In the genomic region with DNA sequence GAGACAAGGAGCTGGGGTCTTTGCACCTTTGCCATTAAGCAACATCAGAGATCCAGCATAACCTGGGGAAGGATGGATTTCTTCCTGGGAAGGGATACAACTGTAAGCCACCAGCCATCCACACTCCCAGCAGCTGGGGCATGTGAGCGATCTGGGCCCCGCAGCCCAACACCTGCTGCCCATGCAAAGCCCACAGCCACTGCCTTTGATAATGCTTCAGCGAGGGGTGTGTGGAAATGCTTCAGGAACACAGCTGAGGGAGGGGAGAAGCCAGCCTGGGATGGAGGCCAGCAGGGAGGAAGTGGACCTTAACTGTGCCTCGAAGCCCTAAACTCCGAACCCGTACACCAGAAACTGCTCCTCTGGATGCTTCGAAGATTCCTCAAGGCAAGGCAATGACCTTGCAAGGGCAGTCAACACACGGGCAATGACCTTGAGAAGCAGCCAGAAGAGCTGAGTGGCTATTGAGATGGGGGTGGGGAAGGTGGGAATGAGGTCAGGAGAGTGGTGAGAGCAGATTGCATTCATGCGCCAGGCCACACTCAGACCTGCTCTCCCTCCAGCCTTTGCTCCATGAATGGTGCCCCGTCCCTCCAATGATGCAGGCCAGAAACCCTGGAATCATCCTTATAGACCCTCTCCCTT, we compare ENCODE assay signal across 25 cellular contexts. TPM values are rescaled to one million over a fixed set of nuclear protein-coding genes. Genes with fewer than 3 reads are reported as not detected.
A peak's percentile ranks its signal among the peaks of the same experiment; 100 is the strongest.
DNase-seq lines count a peak whose midpoint lies in the region; ATAC-seq and TF ChIP-seq lines count a peak whose summit lies in the region.
"Had no signal": no experiment of that assay in that cellular context is flagged by ENCODE, and none has a peak within 500 bp of the region (broad histone marks: within the 10 kb centered on the region; RNA-seq: fewer than 3 reads in every experiment).

No MANE protein-coding gene starts in this region.

- H3K4me3 ChIP-seq in H7 (ENCODE audit: insufficient read depth, low read depth, low read length) (no peak overlapping the region), neuronal stem cell (ENCODE audit: low read length in 2 of 2) (no peak overlapping the region)
- H3K4me3 ChIP-seq: MG63 had no signal

- H2BK120ac ChIP-seq in neuronal stem cell (ENCODE audit: low read depth, low read length) = no peak overlapping the region

- H3K4me3 Mint-ChIP-seq in activated T-cell treated with anti-CD3 and anti-CD28 coated beads, Interleukin-2, amount 50 U/mL, for 24 hours = no peak overlapping the region
- H3K4me3 Mint-ChIP-seq in activated T-cell treated with anti-CD3 and anti-CD28 coated beads, Interleukin-2, amount 50 U/mL, for 72 hours = no peak overlapping the region
- no peak overlapping the region for H3K4me3 Mint-ChIP-seq in brain
- no peak overlapping the region for H3K4me3 Mint-ChIP-seq in activated naive CD8-positive, alpha-beta T cell treated with anti-CD3 and anti-CD28 coated beads, Interleukin-2, amount 50 U/mL, for 24 hours
- H3K4me3 Mint-ChIP-seq: CD14-positive monocyte had no signal

- peak overlapping the region; percentile 0 for H3K14ac ChIP-seq in neuronal stem cell (ENCODE audit: low read length)

- H2BK15ac ChIP-seq in neuronal stem cell (ENCODE audit: low read length) = no peak overlapping the region

- H3K27me3 ChIP-seq in H7 (ENCODE audit: control insufficient read depth, insufficient read depth, low read length) = no peaks in the 10 kb centered on the region
- no peaks in the 10 kb centered on the region for H3K27me3 ChIP-seq in neuronal stem cell (ENCODE audit: control insufficient read depth in 3 of 3, insufficient read depth in 3 of 3, low read depth in 1 of 3, low read length in 3 of 3)
- H3K27me3 ChIP-seq: BE2C, MG63 had no signal

- peak overlapping the region; percentile 28 for H3K27ac Mint-ChIP-seq in activated T-cell treated with anti-CD3 and anti-CD28 coated beads, Interleukin-2, amount 50 U/mL, for 24 hours
- H3K27ac Mint-ChIP-seq in activated T-cell treated with anti-CD3 and anti-CD28 coated beads, Interleukin-2, amount 50 U/mL, for 72 hours = no peak overlapping the region
- H3K27ac Mint-ChIP-seq in brain = peak overlapping the region in 4 of 5 experiments; percentile 12 to 65 (median 54)
- no peak overlapping the region for H3K27ac Mint-ChIP-seq in activated naive CD8-positive, alpha-beta T cell treated with anti-CD3 and anti-CD28 coated beads, Interleukin-2, amount 50 U/mL, for 24 hours
- H3K27ac Mint-ChIP-seq: CD14-positive monocyte had no signal

- H3K36me3 ChIP-seq in H7 (replicated peaks; ENCODE audit: control insufficient read depth, insufficient read depth, low read length) = no peaks in the 10 kb centered on the region
- H3K36me3 ChIP-seq in neuronal stem cell (replicated peaks in 1 of 2; ENCODE audit: control insufficient read depth in 2 of 2, insufficient read depth in 2 of 2, low read length in 2 of 2) = peaks cover 0 to 3% of the 10 kb centered on the region in 2 donors
- H3K36me3 ChIP-seq: BE2C, MG63 had no signal

- H3K4ac ChIP-seq in neuronal stem cell (ENCODE audit: low read length) = no peak overlapping the region

- no peak for TF ChIP-seq CTCF in brain (conservative IDR thresholded peaks at IDR 0.05)

- no CpG with 5 or more reads among the region's 10 CpGs for WGBS in neuronal stem cell (ENCODE audit: extremely low coverage in 2 of 2, insufficient read length in 2 of 2, insufficient replicate concordance in 1 of 2), 2 donors

- DNase-seq in activated T-cell treated with anti-CD3 and anti-CD28 coated beads, Interleukin-2, amount 50 U/mL, for 24 hours = no peak
- no peak for DNase-seq in activated T-cell treated with anti-CD3 and anti-CD28 coated beads, Interleukin-2, amount 50 U/mL, for 72 hours
- DNase-seq in H7 = peak; percentile 2
- no peak for DNase-seq in neuronal stem cell (ENCODE audit: low spot score)
- DNase-seq in OCI-M2 (lab: John Stamatoyannopoulos, UW; ENCODE audit: unreplicated experiment) = no peak
- no peak for DNase-seq in activated naive CD8-positive, alpha-beta T cell treated with anti-CD3 and anti-CD28 coated beads, Interleukin-2, amount 50 U/mL, for 24 hours
- no peak for DNase-seq in substantia nigra (lab: John Stamatoyannopoulos, UW)
- DNase-seq: 8988T; ACHN; BE2C; CD8-positive, alpha-beta memory T cell; DMS 273 treated with DMSO at 0.1 percent for 48 hours; DMS79 treated with DMSO at 0.1 percent for 48 hours; GF-D8; H9; KBM-7; MG63; NCI-H2029; NCI-H446; NCI-H774; SHP77 had no signal

- H4K8ac ChIP-seq in neuronal stem cell (ENCODE audit: low read depth, low read length) = no peak overlapping the region

- H4K91ac ChIP-seq in neuronal stem cell (ENCODE audit: low read depth, low read length, poor library complexity) = no peak overlapping the region

- H3K9me3 Mint-ChIP-seq in activated T-cell treated with anti-CD3 and anti-CD28 coated beads, Interleukin-2, amount 50 U/mL, for 24 hours = no peaks in the 10 kb centered on the region
- no peaks in the 10 kb centered on the region for H3K9me3 Mint-ChIP-seq in activated T-cell treated with anti-CD3 and anti-CD28 coated beads, Interleukin-2, amount 50 U/mL, for 72 hours
- H3K9me3 Mint-ChIP-seq in brain = no peaks in the 10 kb centered on the region
- no peaks in the 10 kb centered on the region for H3K9me3 Mint-ChIP-seq in activated naive CD8-positive, alpha-beta T cell treated with anti-CD3 and anti-CD28 coated beads, Interleukin-2, amount 50 U/mL, for 24 hours
- H3K9me3 Mint-ChIP-seq: H9 had no signal

- no peak overlapping the region for H2AFZ ChIP-seq in neuronal stem cell (ENCODE audit: low read length)

- no peaks in the 10 kb centered on the region for H3K4me1 Mint-ChIP-seq in activated T-cell treated with anti-CD3 and anti-CD28 coated beads, Interleukin-2, amount 50 U/mL, for 24 hours (ENCODE audit: low read depth)
- H3K4me1 Mint-ChIP-seq in activated T-cell treated with anti-CD3 and anti-CD28 coated beads, Interleukin-2, amount 50 U/mL, for 72 hours (ENCODE audit: low read depth) = no peaks in the 10 kb centered on the region
- H3K4me1 Mint-ChIP-seq in brain = peaks cover 47% of the 10 kb centered on the region
- H3K4me1 Mint-ChIP-seq in activated naive CD8-positive, alpha-beta T cell treated with anti-CD3 and anti-CD28 coated beads, Interleukin-2, amount 50 U/mL, for 24 hours = no peaks in the 10 kb centered on the region
- H3K4me1 Mint-ChIP-seq: CD14-positive monocyte; CD8-positive, alpha-beta memory T cell had no signal

- no peaks in the 10 kb centered on the region for H3K79me1 ChIP-seq in neuronal stem cell (ENCODE audit: low read depth, low read length)

- H3K4me1 ChIP-seq in neuronal stem cell (ENCODE audit: control insufficient read depth in 2 of 2, insufficient read depth in 1 of 2, low read depth in 1 of 2, low read length in 2 of 2) = peaks cover 4 to 19% of the 10 kb centered on the region in 2 donors
- H3K4me1 ChIP-seq: BE2C had no signal

- peak overlapping the region; percentile 69 for H2BK12ac ChIP-seq in neuronal stem cell (ENCODE audit: low read length)

- no peak overlapping the region for H3K27ac ChIP-seq in neuronal stem cell (replicated peaks; ENCODE audit: low read length)
- no peak overlapping the region for H3K27ac ChIP-seq in substantia nigra (ENCODE audit: low read depth, low read length, poor library complexity, severe bottlenecking)
- H3K27ac ChIP-seq: RWPE1 had no signal

- H3K18ac ChIP-seq in neuronal stem cell (ENCODE audit: low read length) = peak overlapping the region; percentile 25

- no peaks in the 10 kb centered on the region for H3K27me3 Mint-ChIP-seq in activated T-cell treated with anti-CD3 and anti-CD28 coated beads, Interleukin-2, amount 50 U/mL, for 24 hours
- H3K27me3 Mint-ChIP-seq in activated T-cell treated with anti-CD3 and anti-CD28 coated beads, Interleukin-2, amount 50 U/mL, for 72 hours (ENCODE audit: low read depth) = no peaks in the 10 kb centered on the region
- peaks cover 4% of the 10 kb centered on the region for H3K27me3 Mint-ChIP-seq in brain
- no peaks in the 10 kb centered on the region for H3K27me3 Mint-ChIP-seq in activated naive CD8-positive, alpha-beta T cell treated with anti-CD3 and anti-CD28 coated beads, Interleukin-2, amount 50 U/mL, for 24 hours

- no peak for ATAC-seq in activated T-cell treated with anti-CD3 and anti-CD28 coated beads, Interleukin-2, amount 50 U/mL, for 72 hours (replicated peaks in 1 of 2)
- no peak for ATAC-seq in activated naive CD8-positive, alpha-beta T cell treated with anti-CD3 and anti-CD28 coated beads, Interleukin-2, amount 50 U/mL, for 24 hours
- ATAC-seq: Panc1 had no signal

- peak overlapping the region; percentile 18 for H2BK5ac ChIP-seq in neuronal stem cell (ENCODE audit: low read length)

- H3K4me2 ChIP-seq in neuronal stem cell (ENCODE audit: insufficient read depth, low read length, poor library complexity, severe bottlenecking) = no peak overlapping the region

- no peak overlapping the region for H3K23ac ChIP-seq in neuronal stem cell (ENCODE audit: low read depth, low read length, poor library complexity)

- H2AK5ac ChIP-seq in neuronal stem cell (ENCODE audit: low read depth, low read length) = no peak overlapping the region

- H3K9ac ChIP-seq in neuronal stem cell (ENCODE audit: low read depth, low read length, poor library complexity) = no peak overlapping the region

- H3K9me3 ChIP-seq in neuronal stem cell (replicated peaks in 1 of 2; ENCODE audit: control insufficient read depth in 2 of 2, insufficient read depth in 1 of 2, low read depth in 1 of 2, low read length in 2 of 2) = no peaks in the 10 kb centered on the region
- H3K9me3 ChIP-seq: BE2C, MG63 had no signal

- H3K36me3 Mint-ChIP-seq in activated T-cell treated with anti-CD3 and anti-CD28 coated beads, Interleukin-2, amount 50 U/mL, for 24 hours (ENCODE audit: low read depth) = peaks cover 7% of the 10 kb centered on the region
- H3K36me3 Mint-ChIP-seq in activated T-cell treated with anti-CD3 and anti-CD28 coated beads, Interleukin-2, amount 50 U/mL, for 72 hours (ENCODE audit: insufficient read depth in 2 of 2) = no peaks in the 10 kb centered on the region
- H3K36me3 Mint-ChIP-seq in brain = no peaks in the 10 kb centered on the region
- H3K36me3 Mint-ChIP-seq in activated naive CD8-positive, alpha-beta T cell treated with anti-CD3 and anti-CD28 coated beads, Interleukin-2, amount 50 U/mL, for 24 hours (ENCODE audit: low read depth) = no peaks in the 10 kb centered on the region

RNA-seq across cellular contexts. Expression of gene KATNIP, which starts 49.1 kb away (rescaled TPM):
- 10 to 100 TPM; 14.8 to 15.1 TPM for total RNA-seq in activated T-cell treated with anti-CD3 and anti-CD28 coated beads, Interleukin-2, amount 50 U/mL, for 72 hours
- 8.2 and 8.3 TPM in 2 replicates for total RNA-seq in H7 (2014; rRNA removed; shearing (Covaris generic))
- 13.5 TPM for polyA plus RNA-seq in brain (ENCODE audit: insufficient read depth, low read depth, low replicate concordance)
- polyA plus RNA-seq in neuronal stem cell (2013, experiment 1 of 2) = 11.0 TPM
- polyA plus RNA-seq in neuronal stem cell (2013, experiment 2 of 2) = 11.2 TPM

RNA-seq across cellular contexts. Expression of gene GTF3C1, which starts 49.3 kb away (rescaled TPM):
- 10 to 100 TPM; 49.6 to 61.1 TPM for total RNA-seq in activated T-cell treated with anti-CD3 and anti-CD28 coated beads, Interleukin-2, amount 50 U/mL, for 72 hours
- 107 TPM in 2 replicates for total RNA-seq in H7 (2014; rRNA removed; shearing (Covaris generic))
- polyA plus RNA-seq in brain (ENCODE audit: insufficient read depth, low read depth, low replicate concordance) = 111 TPM
- 42.8 TPM for polyA plus RNA-seq in neuronal stem cell (2013, experiment 1 of 2)
- polyA plus RNA-seq in neuronal stem cell (2013, experiment 2 of 2) = 43.8 TPM

Comparison
In these comparisons a context has a peak if more than half of its experiments do, and no peak if none do; other contexts are left out.
1. H3K27ac Mint-ChIP-seq: peak in activated T-cell treated with anti-CD3 and anti-CD28 coated beads, Interleukin-2, amount 50 U/mL, for 24 hours (single experiment) and brain (4 of 5); none in activated T-cell treated with anti-CD3 and anti-CD28 coated beads, Interleukin-2, amount 50 U/mL, for 72 hours (single experiment) and activated naive CD8-positive, alpha-beta T cell treated with anti-CD3 and anti-CD28 coated beads, Interleukin-2, amount 50 U/mL, for 24 hours (single experiment).